Comparison of ENCODE assay signal across 13 cellular contexts in genomic region chr1:209607795-209608178, GRCh38. TPM values are rescaled to one million over a fixed set of nuclear protein-coding genes. Genes with fewer than 3 reads are reported as not detected.
DNase-seq lines count a peak whose midpoint lies in the region; ATAC-seq and TF ChIP-seq lines count a peak whose summit lies in the region.
"Had no signal": no experiment of that assay in that cellular context is flagged by ENCODE, and none has a peak within 500 bp of the region (broad histone marks: within the 10 kb centered on the region; RNA-seq: fewer than 3 reads in every experiment).

No MANE protein-coding gene starts in this region.

- intact Hi-C loops in MCF 10A (cut with micrococcal nuclease) (no loop called here), breast epithelium (cut with DNase I; ENCODE audit: low total_unique reads) (no loop called here), gastrocnemius medialis (cut with DNase I; ENCODE audit: low total_unique reads) (no loop called here)

- no peaks in the 10 kb centered on the region for H3K27me3 Mint-ChIP-seq in MCF 10A (ENCODE audit: insufficient read depth, unreplicated experiment)
- no peaks in the 10 kb centered on the region for H3K27me3 Mint-ChIP-seq in T-helper 17 cell
- H3K27me3 Mint-ChIP-seq: central memory CD8-positive, alpha-beta T cell had no signal

- H3K4me1 ChIP-seq in breast epithelium (no peaks in the 10 kb centered on the region), gastrocnemius medialis (peaks cover 8 to 24% of the 10 kb centered on the region in 2 donors)

- peaks cover 18% of the 10 kb centered on the region for H3K36me3 Mint-ChIP-seq in MCF 10A (ENCODE audit: insufficient read depth, unreplicated experiment)
- H3K36me3 Mint-ChIP-seq in T-helper 17 cell (ENCODE audit: low read depth) = no peaks in the 10 kb centered on the region

- H3K36me3 ChIP-seq in breast epithelium (no peaks in the 10 kb centered on the region), gastrocnemius medialis (no peaks in the 10 kb centered on the region)

- ATAC-seq in HG02763 (IDR thresholded peaks at IDR 0.05; ENCODE audit: unreplicated experiment) = peak; percentile 23
- ATAC-seq in T-helper 17 cell = peak; percentile 16
- no peak for ATAC-seq in gastrocnemius medialis

- H3K9me3 Mint-ChIP-seq in MCF 10A (ENCODE audit: unreplicated experiment) = no peaks in the 10 kb centered on the region
- H3K9me3 Mint-ChIP-seq: central memory CD8-positive, alpha-beta T cell; nephron had no signal

- H3K4me3 ChIP-seq in breast epithelium (no peak overlapping the region), gastrocnemius medialis (no peak overlapping the region)

- H3K27ac ChIP-seq in breast epithelium (no peak overlapping the region), temporal lobe (ENCODE audit: low read depth, low read length) (peak overlapping the region; percentile 88), gastrocnemius medialis (no peak overlapping the region)

- no peak for TF ChIP-seq CTCF in MCF 10A (IDR thresholded peaks at IDR 0.05; ENCODE audit: unreplicated experiment)
- TF ChIP-seq CTCF in breast epithelium (IDR thresholded peaks at IDR 0.05) = no peak
- TF ChIP-seq CTCF in gastrocnemius medialis (IDR thresholded peaks at IDR 0.05 in 4 of 5, conservative IDR thresholded peaks at IDR 0.05 in 1 of 5) = no peak

- H3K4me1 Mint-ChIP-seq in MCF 10A (ENCODE audit: insufficient read depth, unreplicated experiment) = no peaks in the 10 kb centered on the region
- H3K4me1 Mint-ChIP-seq in T-helper 17 cell = peaks cover 8% of the 10 kb centered on the region
- H3K4me1 Mint-ChIP-seq: central memory CD8-positive, alpha-beta T cell; nephron had no signal

- DNase-seq in MCF 10A (ENCODE audit: unreplicated experiment) (peak; percentile 48), breast epithelium (ENCODE audit: low spot score in 2 of 2) (no peak), T-helper 17 cell (no peak), GOT3 (lab: John Stamatoyannopoulos, UW) (no peak), gastrocnemius medialis (no peak), NCI-H526 (lab: John Stamatoyannopoulos, UW) (no peak)
- DNase-seq: activated CD8-positive, alpha-beta memory T cell treated with anti-CD3 and anti-CD28 coated beads, Interleukin-2, amount 50 U/mL, for 48 hours; NCI-H187; T-helper 2 cell had no signal

- H3K4me3 Mint-ChIP-seq in MCF 10A (ENCODE audit: unreplicated experiment) = no peak overlapping the region
- H3K4me3 Mint-ChIP-seq in T-helper 17 cell = no peak overlapping the region
- H3K4me3 Mint-ChIP-seq: central memory CD8-positive, alpha-beta T cell; nephron had no signal

- BruUV-seq in MCF 10A (replicated peaks; lab: Mats Ljungman, UMichigan) = no TSS peak

- POLR2A ChIA-PET in MCF 10A (lab: Yijun Ruan, JAX) = interaction anchor here (0.5 to 9.6 kb wide), 17 partner anchors 9 to 1440 kb away, joined by 3 to 69 read pairs (median 6); partner anchors contain the start of gene LAMB3

- no peaks in the 10 kb centered on the region for H3K9me3 ChIP-seq in breast epithelium
- no peaks in the 10 kb centered on the region for H3K9me3 ChIP-seq in T-helper 17 cell (ENCODE audit: control insufficient read depth, low read length, poor library complexity, severe bottlenecking)
- H3K9me3 ChIP-seq in gastrocnemius medialis = no peaks in the 10 kb centered on the region

- TF ChIP-seq POLR2A in breast epithelium (IDR thresholded peaks at IDR 0.05) = no peak
- TF ChIP-seq POLR2A in gastrocnemius medialis (IDR thresholded peaks at IDR 0.05) = no peak

- H3K27ac Mint-ChIP-seq in MCF 10A (ENCODE audit: low read depth, unreplicated experiment) (peak overlapping the region; percentile 81), T-helper 17 cell (no peak overlapping the region)
- H3K27ac Mint-ChIP-seq: nephron had no signal

- in situ Hi-C loops in gastrocnemius medialis (cut with MboI; ENCODE audit: low sequenced_read_pairs in 4 of 4) = no loop called here

- CTCF ChIA-PET in MCF 10A (lab: Yijun Ruan, JAX) = interaction anchor here (0.6 to 15.2 kb wide), 17 partner anchors 8 to 227 kb away, joined by 3 to 403 read pairs (median 5); partner anchors contain the start of gene TRAF3IP3

- H3K27me3 ChIP-seq in breast epithelium (no peaks in the 10 kb centered on the region), gastrocnemius medialis (no peaks in the 10 kb centered on the region)

RNA-seq across cellular contexts. Expression of gene CAMK1G, which starts 24.3 kb away (rescaled TPM):
- total RNA-seq in MCF 10A (2022) (not detected in 2 replicates), breast epithelium (1 to 10 TPM in 1 of 3 donors, under 1 TPM in 1, not detected in 1; 0.16 to 1.8 TPM), T-helper 17 cell (not detected), temporal lobe (3.4 TPM), gastrocnemius medialis (under 1 TPM in 1 of 4 donors, not detected in 3; 0.16 TPM)

RNA-seq across cellular contexts. Expression of gene LAMB3, which starts 44.4 kb away (rescaled TPM):
- total RNA-seq in MCF 10A (2022) = 999 and 1,572 TPM in 2 replicates
- 10 to 100 TPM; 23.9 to 48.0 (median 35.6) TPM for total RNA-seq in breast epithelium
- 1 to 10 TPM in 1 of 2 donors, under 1 TPM in 1; 0.37 to 1.1 TPM for total RNA-seq in T-helper 17 cell
- total RNA-seq in temporal lobe = 0.74 TPM
- 1 to 10 TPM in 1 of 4 donors, under 1 TPM in 3; 0.61 to 1.9 (median 0.72) TPM for total RNA-seq in gastrocnemius medialis

Comparison
In these comparisons a context has a peak if more than half of its experiments do, and no peak if none do; other contexts are left out.
1. RNA of gene LAMB3, which starts 44.4 kb away (total RNA-seq): 999 to 1,572 TPM in MCF 10A; 23.9 to 48.0 TPM in breast epithelium, 0.37 to 1.1 TPM in T-helper 17 cell, 0.74 TPM in temporal lobe (single experiment) and 0.61 to 1.9 TPM in gastrocnemius medialis; every median in the first group is over 10 times any median in the second.
2. ATAC-seq: peak in HG02763 (single experiment) and T-helper 17 cell (single experiment); none in gastrocnemius medialis (0 of 2).